In genomic region chr13:76929320-76929719, GRCh38 we compare ENCODE assay signal across 9 cellular contexts.
"Had no signal": no experiment of that assay in that cellular context is flagged by ENCODE, and none has a peak within 500 bp of the region (broad histone marks: within the 10 kb centered on the region; RNA-seq: fewer than 3 reads in every experiment).

No MANE protein-coding gene starts in this region.

- H3K4me3 Mint-ChIP-seq: naive thymus-derived CD4-positive, alpha-beta T cell had no signal

- DNase-seq: activated CD4-positive, CD25-positive, alpha-beta regulatory T cell treated with anti-CD3 and anti-CD28 coated beads, Interleukin-2, amount 50 U/mL, for 72 hours; activated naive CD4-positive, alpha-beta T cell treated with anti-CD3 and anti-CD28 coated beads, Interleukin-2, amount 50 U/mL, for 16 hours; mucosa of descending colon; naive thymus-derived CD4-positive, alpha-beta T cell; pancreas; stimulated activated CD4-positive, alpha-beta T cell treated with anti-CD3 and anti-CD28 coated beads, Interleukin-12 subunit alpha, Interleukin-12 subunit beta, amount 100 ng/mL, for 4 hours; stimulated activated CD4-positive, alpha-beta T cell treated with anti-CD3 and anti-CD28 coated beads, Interleukin-2, amount 100 ng/mL, for 24 hours had no signal

- H3K36me3 Mint-ChIP-seq: naive thymus-derived CD4-positive, alpha-beta T cell had no signal

- ATAC-seq: esophagus mucosa; left lobe of liver; mucosa of descending colon; naive thymus-derived CD4-positive, alpha-beta T cell; pancreas had no signal
